ENCODE assay signal across 1 cellular context in the genomic region with DNA sequence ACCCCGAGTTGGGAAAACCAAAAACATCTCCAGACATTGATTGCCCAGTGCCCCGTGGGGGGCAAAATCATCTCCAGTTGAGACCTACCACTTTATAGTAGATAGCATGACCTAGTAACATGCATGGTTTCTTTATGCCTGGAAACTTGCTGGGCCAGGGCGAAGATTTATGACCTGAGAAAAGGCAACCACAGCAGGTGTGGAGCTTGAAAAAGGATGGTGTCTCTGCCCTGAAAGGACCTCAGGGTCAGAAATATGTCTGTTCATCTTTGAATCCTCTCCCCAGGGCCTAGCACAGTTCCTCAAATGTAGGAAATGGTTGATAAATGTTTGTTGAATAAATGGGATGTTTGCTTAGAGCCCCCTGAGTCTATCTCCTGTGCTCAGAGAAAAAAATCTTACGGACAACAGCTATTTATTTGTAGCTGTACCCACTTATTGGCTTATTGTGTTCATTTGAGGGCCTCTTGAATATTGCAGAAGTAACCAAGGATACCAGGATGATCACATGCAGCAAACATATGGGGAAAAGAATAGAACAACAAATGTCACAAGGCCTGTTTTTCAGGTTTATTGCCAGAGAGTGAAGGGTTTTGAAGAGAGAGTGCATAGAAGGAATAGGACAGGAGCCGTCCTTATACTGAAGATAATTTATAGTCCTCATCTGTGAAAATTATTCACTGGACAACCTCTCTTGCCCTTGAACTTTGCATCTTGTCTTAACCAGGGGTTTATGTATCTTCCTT.
TF ChIP-seq lines count a peak whose summit lies in the region.

No MANE protein-coding gene starts in this region.

TF ChIP-seq in IMR-90, 13 proteins besides CTCF, POLR2A, EP300 and RAD21 (continued from another document):
- TF ChIP-seq, protein P1, sequence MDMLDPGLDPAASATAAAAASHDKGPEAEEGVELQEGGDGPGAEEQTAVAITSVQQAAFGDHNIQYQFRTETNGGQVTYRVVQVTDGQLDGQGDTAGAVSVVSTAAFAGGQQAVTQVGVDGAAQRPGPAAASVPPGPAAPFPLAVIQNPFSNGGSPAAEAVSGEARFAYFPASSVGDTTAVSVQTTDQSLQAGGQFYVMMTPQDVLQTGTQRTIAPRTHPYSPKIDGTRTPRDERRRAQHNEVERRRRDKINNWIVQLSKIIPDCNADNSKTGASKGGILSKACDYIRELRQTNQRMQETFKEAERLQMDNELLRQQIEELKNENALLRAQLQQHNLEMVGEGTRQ (IDR thresholded peaks at IDR 0.05; ENCODE audit: low read depth, low read length), result no peak
- TF ChIP-seq NFE2L2 (IDR thresholded peaks at IDR 0.05; ENCODE audit: low read depth, low read length), result no peak
- TF ChIP-seq MXI1 (IDR thresholded peaks at IDR 0.05; ENCODE audit: borderline replicate concordance, low read depth, low read length), result no peak
- no peak for TF ChIP-seq CEBPB (IDR thresholded peaks at IDR 0.05; ENCODE audit: low read depth, low read length)
- TF ChIP-seq RFX5 (IDR thresholded peaks at IDR 0.05; ENCODE audit: low read depth, low read length), result no peak
- TF ChIP-seq RCOR1 (IDR thresholded peaks at IDR 0.05; ENCODE audit: insufficient replicate concordance, low read length), result no peak
- no peak for TF ChIP-seq MAZ (IDR thresholded peaks at IDR 0.05; ENCODE audit: borderline replicate concordance, low read depth, low read length)
TF ChIP-seq in IMR-90: peak in this region for 0.
